ENCODE assay signal across 4 cellular contexts in the genomic region with DNA sequence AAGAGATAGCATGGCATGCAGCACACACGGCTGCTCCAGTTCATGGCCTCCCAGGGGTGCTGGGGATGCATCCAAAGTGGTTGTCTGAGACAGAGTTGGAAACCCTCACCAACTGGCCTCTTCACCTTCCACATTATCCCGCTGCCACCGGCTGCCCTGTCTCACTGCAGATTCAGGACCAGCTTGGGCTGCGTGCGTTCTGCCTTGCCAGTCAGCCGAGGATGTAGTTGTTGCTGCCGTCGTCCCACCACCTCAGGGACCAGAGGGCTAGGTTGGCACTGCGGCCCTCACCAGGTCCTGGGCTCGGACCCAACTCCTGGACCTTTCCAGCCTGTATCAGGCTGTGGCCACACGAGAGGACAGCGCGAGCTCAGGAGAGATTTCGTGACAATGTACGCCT.
DNase-seq lines count a peak whose midpoint lies in the region; TF ChIP-seq lines count a peak whose summit lies in the region.
"Had no signal": no experiment of that assay in that cellular context is flagged by ENCODE, and none has a peak within 500 bp of the region (broad histone marks: within the 10 kb centered on the region; RNA-seq: fewer than 3 reads in every experiment).

No MANE protein-coding gene starts in this region.

- DNase-seq in nephron progenitor cell: no peak
- DNase-seq in OCI-M2 (lab: John Stamatoyannopoulos, UW; ENCODE audit: unreplicated experiment): no peak
- DNase-seq: NCI-H146; stimulated activated CD4-positive, alpha-beta T cell treated with anti-CD3 and anti-CD28 coated beads, Interleukin-4, amount 100 ng/mL, for 1 hour had no signal

- H3K9me3 Mint-ChIP-seq in nephron progenitor cell: no peaks in the 10 kb centered on the region

- H3K27me3 Mint-ChIP-seq in nephron progenitor cell (ENCODE audit: low read depth, poor library complexity): peaks cover 10% of the 10 kb centered on the region

- H3K27ac Mint-ChIP-seq in nephron progenitor cell: peak overlapping the region; percentile 20

- H3K4me3 Mint-ChIP-seq in nephron progenitor cell: no peak overlapping the region

- peaks cover 34% of the 10 kb centered on the region for H3K36me3 Mint-ChIP-seq in nephron progenitor cell (ENCODE audit: low read depth)

- no peak for TF ChIP-seq CTCF in nephron progenitor cell (IDR thresholded peaks at IDR 0.05)

- peaks cover 22% of the 10 kb centered on the region for H3K4me1 Mint-ChIP-seq in nephron progenitor cell
